Comparison of ENCODE assay signal across 20 cellular contexts in the genomic region with DNA sequence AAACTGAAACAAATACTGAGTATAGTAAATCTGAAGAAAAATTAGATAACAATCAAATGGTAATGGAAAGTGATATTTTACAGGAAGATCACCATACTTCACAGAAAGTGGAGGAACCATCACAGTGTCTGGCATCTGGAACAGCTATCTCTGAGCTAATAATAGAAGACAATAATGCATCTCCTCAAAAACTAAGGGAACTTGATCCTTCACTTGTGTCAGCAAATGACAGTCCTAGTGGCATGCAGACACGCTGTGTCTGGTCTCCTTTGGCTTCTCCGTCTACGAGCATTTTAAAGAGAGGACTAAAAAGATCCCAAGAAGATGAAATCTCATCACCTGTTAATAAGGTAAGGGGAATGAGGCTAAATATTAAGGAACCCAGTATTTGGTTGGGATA.
"Had no signal": no experiment of that assay in that cellular context is flagged by ENCODE, and none has a peak within 500 bp of the region (broad histone marks: within the 10 kb centered on the region; RNA-seq: fewer than 3 reads in every experiment).

No MANE protein-coding gene starts in this region.

- H3K4me2 ChIP-seq: KMS-11, SK-N-SH had no signal

- H3K9ac ChIP-seq: KMS-11, SK-N-SH had no signal

- H3K27ac ChIP-seq: HL-60, KMS-11, RWPE1 had no signal

- ATAC-seq: Panc1 had no signal

- DNase-seq: Kasumi-1, MM.1S, NCI-H1092 treated with DMSO at 0.1 percent for 48 hours, NCI-H1436, NCI-H187, NCI-H2029, NCI-H2081 treated with DMSO at 0.1 percent for 48 hours, NCI-H2171, NCI-H226, NCI-H446, NCI-H510A, NCI-H524 treated with DMSO at 0.1 percent for 48 hours, NCI-H69, NCI-H774, SHP77, SK-N-SH had no signal
